Comparison of ENCODE assay signal across 29 cellular contexts in genomic region chr3:59692117-59692516, GRCh38.
"Had no signal": no experiment of that assay in that cellular context is flagged by ENCODE, and none has a peak within 500 bp of the region (broad histone marks: within the 10 kb centered on the region; RNA-seq: fewer than 3 reads in every experiment).

No MANE protein-coding gene starts in this region.

- FAIRE-seq: TTC549 had no signal

- H3K27ac Mint-ChIP-seq: activated B cell treated with CpG ODN at 0.5 μM for 24 hours; activated CD4-positive, alpha-beta memory T cell treated with anti-CD3 and anti-CD28 coated beads for 36 hours; activated CD4-positive, alpha-beta T cell treated with anti-CD3 and anti-CD28 coated beads, Interleukin-2, amount 10 ng/mL, durations not matched to agents 7 days and 5 days; activated naive CD4-positive, alpha-beta T cell treated with anti-CD3 and anti-CD28 coated beads, Interleukin-2, amount 10 ng/mL, durations not matched to agents 7 days and 5 days; activated T-helper 2 cell treated with anti-CD3 and anti-CD28 coated beads, Interferon-gamma antibody, Interleukin-2, Interleukin-4, amounts not matched to agents 10 μg/mL and 5 μg/mL and 100 μg/mL, durations not matched to agents 14 hours and 24 hours and 36 hours; T-helper 1 cell treated with Interleukin-12 subunit alpha and Interleukin-12 subunit beta and Interleukin-4 antibody, amounts not matched to agents 30 μg/mL and 1 μg/mL, for 36 hours had no signal

- H3K9ac ChIP-seq: SK-N-SH had no signal

- DNase-seq: activated B cell treated with CpG ODN at 0.5 μM for 24 hours; activated CD4-positive, alpha-beta memory T cell treated with anti-CD3 and anti-CD28 coated beads for 36 hours; activated CD4-positive, alpha-beta T cell treated with anti-CD3 and anti-CD28 coated beads, Interleukin-2, amount 10 ng/mL, durations not matched to agents 7 days and 5 days; activated CD8-positive, alpha-beta memory T cell treated with anti-CD3 and anti-CD28 coated beads for 24 hours; activated gamma-delta T cell treated with Interleukin-2 at 50 U/mL for 16 hours; activated naive CD4-positive, alpha-beta T cell treated with anti-CD3 and anti-CD28 coated beads, Interleukin-2, amount 10 ng/mL, durations not matched to agents 7 days and 5 days; activated T-cell treated with anti-CD3 and anti-CD28 coated beads, Interleukin-2, amount 50 U/mL, for 48 hours; aorta; caudate nucleus; colonic mucosa; KG1; NCI-H1092 treated with DMSO at 0.1 percent for 48 hours; NCI-H1417 treated with DMSO at 0.1 percent for 48 hours; NCI-H1694; NCI-H2029; NCI-H345; NCI-H510A; NCI-H526 treated with DMSO at 0.1 percent for 48 hours; NCI-H82; Peyer's patch; Right ventricle myocardium superior; SJCRH30; SK-N-SH; T-helper 9 cell had no signal

- H3K4me1 ChIP-seq: breast epithelium, colonic mucosa, Peyer's patch, SJCRH30 had no signal

- H3K27ac ChIP-seq: breast epithelium, colonic mucosa, Peyer's patch, RWPE1, SJCRH30 had no signal

- H3K4me2 ChIP-seq: SK-N-SH had no signal

- H3K27me3 Mint-ChIP-seq: activated B cell treated with CpG ODN at 0.5 μM for 24 hours; activated CD4-positive, alpha-beta memory T cell treated with anti-CD3 and anti-CD28 coated beads for 36 hours; activated CD4-positive, alpha-beta T cell treated with anti-CD3 and anti-CD28 coated beads, Interleukin-2, amount 10 ng/mL, durations not matched to agents 7 days and 5 days; activated naive CD4-positive, alpha-beta T cell treated with anti-CD3 and anti-CD28 coated beads, Interleukin-2, amount 10 ng/mL, durations not matched to agents 7 days and 5 days had no signal

- H3K9me3 ChIP-seq: breast epithelium, colonic mucosa, Peyer's patch, SJCRH30, SK-N-SH had no signal

- H3K36me3 ChIP-seq: breast epithelium, colonic mucosa, Peyer's patch, SJCRH30 had no signal

- H3K4me3 Mint-ChIP-seq: activated B cell treated with CpG ODN at 0.5 μM for 24 hours; activated CD4-positive, alpha-beta memory T cell treated with anti-CD3 and anti-CD28 coated beads for 36 hours; activated CD4-positive, alpha-beta T cell treated with anti-CD3 and anti-CD28 coated beads, Interleukin-2, amount 10 ng/mL, durations not matched to agents 7 days and 5 days; activated naive CD4-positive, alpha-beta T cell treated with anti-CD3 and anti-CD28 coated beads, Interleukin-2, amount 10 ng/mL, durations not matched to agents 7 days and 5 days; T-helper 1 cell treated with Interleukin-12 subunit alpha and Interleukin-12 subunit beta and Interleukin-4 antibody, amounts not matched to agents 30 μg/mL and 1 μg/mL, for 36 hours had no signal

- H3K36me3 Mint-ChIP-seq: activated CD4-positive, alpha-beta memory T cell treated with anti-CD3 and anti-CD28 coated beads for 36 hours; activated naive CD4-positive, alpha-beta T cell treated with anti-CD3 and anti-CD28 coated beads, Interleukin-2, amount 10 ng/mL, durations not matched to agents 7 days and 5 days had no signal

- H3K4me1 Mint-ChIP-seq: activated naive CD4-positive, alpha-beta T cell treated with anti-CD3 and anti-CD28 coated beads, Interleukin-2, amount 10 ng/mL, durations not matched to agents 7 days and 5 days had no signal

- H3K9me3 Mint-ChIP-seq: activated B cell treated with CpG ODN at 0.5 μM for 24 hours; activated CD4-positive, alpha-beta memory T cell treated with anti-CD3 and anti-CD28 coated beads for 36 hours had no signal

- H3K27me3 ChIP-seq: breast epithelium, colonic mucosa, Peyer's patch, SJCRH30 had no signal

- H3K4me3 ChIP-seq: breast epithelium, colonic mucosa, Peyer's patch, SJCRH30 had no signal
